31 cellular contexts compared by ENCODE assay signal in the genomic region with DNA sequence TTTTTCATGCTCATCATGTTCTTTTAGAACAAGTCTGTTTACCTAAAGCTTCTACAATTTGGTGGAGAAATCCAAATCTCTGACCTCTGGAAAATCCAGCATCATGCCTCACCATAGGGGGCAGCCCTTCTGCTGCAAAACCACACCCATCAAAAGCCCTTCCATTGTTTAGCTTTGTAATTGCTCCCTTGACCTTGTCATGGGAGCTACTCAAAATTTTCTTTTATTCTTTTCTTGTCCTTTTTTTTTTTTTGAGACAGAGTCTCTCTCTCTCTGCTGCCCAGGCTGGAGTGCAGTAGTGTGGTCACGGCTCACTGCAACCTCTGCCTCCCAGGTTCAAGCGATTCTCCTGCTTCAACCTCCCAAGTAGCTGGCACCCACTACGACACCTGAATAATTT.
"Had no signal": no experiment of that assay in that cellular context is flagged by ENCODE, and none has a peak within 500 bp of the region (broad histone marks: within the 10 kb centered on the region; RNA-seq: fewer than 3 reads in every experiment).

No MANE protein-coding gene starts in this region.

- H3K4me1 ChIP-seq: neural progenitor cell, parathyroid adenoma, psoas muscle, spleen, suprapubic skin, testis, tibial artery, transverse colon, upper lobe of right lung, uterus had no signal

- DNase-seq: natural killer cell; occipital lobe; ovary; posterior cingulate gyrus; psoas muscle; right cardiac atrium; spleen; stimulated activated CD4-positive, alpha-beta T cell treated with anti-CD3 and anti-CD28 coated beads, Interleukin-12 subunit alpha, Interleukin-12 subunit beta, amount 100 ng/mL, for 4 hours; stimulated activated CD4-positive, alpha-beta T cell treated with anti-CD3 and anti-CD28 coated beads, Interleukin-1b, Interleukin-23, amount 100 ng/mL, for 48 hours; stimulated activated CD4-positive, alpha-beta T cell treated with anti-CD3 and anti-CD28 coated beads, Interleukin-4, amount 100 ng/mL, for 1 hour; stimulated activated CD4-positive, alpha-beta T cell treated with anti-CD3 and anti-CD28 coated beads, Interleukin-4, amount 100 ng/mL, for 4 hours; stimulated activated CD8-positive, alpha-beta memory T cell treated with anti-CD3 and anti-CD28 coated beads, Interleukin-4, amount 100 ng/mL, for 48 hours; stimulated activated naive CD4-positive, alpha-beta T cell; stimulated activated naive CD8-positive, alpha-beta T cell treated with anti-CD3 and anti-CD28 coated beads, Interleukin-15, amount 100 ng/mL, for 72 hours; stimulated activated naive CD8-positive, alpha-beta T cell treated with anti-CD3 and anti-CD28 coated beads, Interleukin-15, Interleukin-2, amounts not matched to agents 100 U/mL and 50 U/mL, for 24 hours; substantia nigra; testis; tibial artery; transverse colon; upper lobe of right lung; uterus had no signal

- H3K27ac ChIP-seq: neural progenitor cell, ovary, parathyroid adenoma, psoas muscle, skin epidermis, spleen, suprapubic skin, testis, tibial artery, transverse colon, upper lobe of right lung, uterus had no signal

- ATAC-seq: natural killer cell; psoas muscle; right cardiac atrium; sciatic nerve; stimulated activated memory B cell treated with anti-CD40 and anti-IgM and Interleukin-4, amounts not matched to agents 10 μg/mL and 1 μg/mL and 100 μg/mL, for 72 hours; stimulated activated naive CD8-positive, alpha-beta T cell treated with anti-CD3 and anti-CD28 coated beads, Interleukin-15, amount 100 ng/mL, for 72 hours; stimulated activated naive CD8-positive, alpha-beta T cell treated with anti-CD3 and anti-CD28 coated beads, Interleukin-15, Interleukin-2, amounts not matched to agents 100 U/mL and 50 U/mL, for 24 hours; upper lobe of right lung had no signal

- H3K27me3 Mint-ChIP-seq: progenitor cell of endocrine pancreas; stimulated activated memory B cell treated with anti-CD40 and anti-IgM and Interleukin-4, amounts not matched to agents 10 μg/mL and 1 μg/mL and 100 μg/mL, for 72 hours; stimulated activated naive CD8-positive, alpha-beta T cell treated with anti-CD3 and anti-CD28 coated beads, Interleukin-15, amount 100 ng/mL, for 72 hours had no signal

- H3K27ac Mint-ChIP-seq: natural killer cell; nephron; neural progenitor cell; progenitor cell of endocrine pancreas; stimulated activated memory B cell treated with anti-CD40 and anti-IgM and Interleukin-4, amounts not matched to agents 10 μg/mL and 1 μg/mL and 100 μg/mL, for 72 hours; type B pancreatic cell had no signal

- H3K4me3 Mint-ChIP-seq: natural killer cell; nephron; neural progenitor cell; stimulated activated memory B cell treated with anti-CD40 and anti-IgM and Interleukin-4, amounts not matched to agents 10 μg/mL and 1 μg/mL and 100 μg/mL, for 72 hours; stimulated activated naive CD8-positive, alpha-beta T cell treated with anti-CD3 and anti-CD28 coated beads, Interleukin-15, amount 100 ng/mL, for 72 hours; type B pancreatic cell had no signal

- H3K4me1 Mint-ChIP-seq: nephron; stimulated activated memory B cell treated with anti-CD40 and anti-IgM and Interleukin-4, amounts not matched to agents 10 μg/mL and 1 μg/mL and 100 μg/mL, for 72 hours; stimulated activated naive CD8-positive, alpha-beta T cell treated with anti-CD3 and anti-CD28 coated beads, Interleukin-15, amount 100 ng/mL, for 72 hours had no signal

- H3K9me3 ChIP-seq: ovary, psoas muscle, suprapubic skin, testis, tibial artery, transverse colon, upper lobe of right lung, uterus had no signal

- H3K36me3 Mint-ChIP-seq: neural progenitor cell; stimulated activated memory B cell treated with anti-CD40 and anti-IgM and Interleukin-4, amounts not matched to agents 10 μg/mL and 1 μg/mL and 100 μg/mL, for 72 hours had no signal

- H3K36me3 ChIP-seq: neural progenitor cell, ovary, spleen, suprapubic skin, tibial artery, transverse colon, upper lobe of right lung, uterus had no signal

- H3K4me3 ChIP-seq: neural progenitor cell, ovary, psoas muscle, skin epidermis, smooth muscle cell, spleen, suprapubic skin, testis, tibial artery, transverse colon, upper lobe of right lung, uterus had no signal
